Comparison of ENCODE assay signal across 24 cellular contexts in the genomic region with DNA sequence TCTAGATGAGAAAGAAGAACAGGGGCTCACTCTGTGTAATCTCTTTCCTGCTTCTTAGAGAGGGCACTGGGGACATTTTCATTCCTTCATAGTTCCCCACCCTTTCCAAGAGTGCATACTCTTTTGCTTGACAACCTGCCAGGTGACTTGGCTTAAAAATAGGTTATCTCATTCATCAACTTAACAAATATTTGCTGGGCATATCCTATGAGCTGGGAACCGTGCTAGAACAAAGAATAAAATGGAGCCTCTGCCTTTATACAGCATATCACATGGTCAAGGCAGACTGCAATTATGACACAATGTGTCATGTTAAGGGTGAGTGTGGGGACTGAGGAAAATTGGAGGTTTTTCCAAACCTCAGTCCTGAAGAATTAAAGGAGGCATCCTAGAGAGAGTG.
DNase-seq lines count a peak whose midpoint lies in the region; ATAC-seq, FAIRE-seq and TF ChIP-seq lines count a peak whose summit lies in the region.
"Had no signal": no experiment of that assay in that cellular context is flagged by ENCODE, and none has a peak within 500 bp of the region (broad histone marks: within the 10 kb centered on the region; RNA-seq: fewer than 3 reads in every experiment).

No MANE protein-coding gene starts in this region.

- H3K36me3 ChIP-seq in endothelial cell of umbilical vein (ENCODE audit: control insufficient read depth in 2 of 2, extremely low read depth in 1 of 2, insufficient read depth in 2 of 2, low read length in 2 of 2) (no peaks in the 10 kb centered on the region), smooth muscle cell (ENCODE audit: low read depth) (no peaks in the 10 kb centered on the region)
- H3K36me3 ChIP-seq: BE2C, colonic mucosa had no signal

- no peaks in the 10 kb centered on the region for H3K9me3 ChIP-seq in endothelial cell of umbilical vein (replicated peaks; ENCODE audit: control insufficient read depth, insufficient read depth, low read length)
- H3K9me3 ChIP-seq in smooth muscle cell (replicated peaks; ENCODE audit: low read depth): no peaks in the 10 kb centered on the region
- H3K9me3 ChIP-seq: BE2C, colonic mucosa, mucosa of descending colon had no signal

- H4K20me1 ChIP-seq in endothelial cell of umbilical vein (replicated peaks; ENCODE audit: control insufficient read depth, extremely low read depth, insufficient read depth, low read length) (no peaks in the 10 kb centered on the region), smooth muscle cell (ENCODE audit: low read depth) (no peaks in the 10 kb centered on the region)

- H3K27ac ChIP-seq in endothelial cell of umbilical vein (ENCODE audit: insufficient read depth, low read depth, low read length) (peak overlapping the region; percentile 100), smooth muscle cell (ENCODE audit: low read depth) (peak overlapping the region; percentile 6)
- H3K27ac ChIP-seq: colonic mucosa, HL-60 had no signal

- no TSS peak for BruUV-seq in endothelial cell of umbilical vein (replicated peaks; lab: Mats Ljungman, UMichigan)

- H3K27me3 ChIP-seq in endothelial cell of umbilical vein (ENCODE audit: control insufficient read depth in 2 of 2, insufficient read depth in 2 of 2, low read length in 2 of 2) (no peaks in the 10 kb centered on the region), smooth muscle cell (ENCODE audit: low read depth) (no peaks in the 10 kb centered on the region)
- H3K27me3 ChIP-seq: BE2C, colonic mucosa had no signal

- no peak for TF ChIP-seq POLR2A in endothelial cell of umbilical vein (IDR thresholded peaks at IDR 0.05; ENCODE audit: low read depth, low read length)

- H3K4me3 ChIP-seq in endothelial cell of umbilical vein (replicated peaks in 1 of 3; ENCODE audit: insufficient read depth in 1 of 3, low read depth in 1 of 3, low read length in 3 of 3) (no peak overlapping the region), smooth muscle cell (no peak overlapping the region)
- H3K4me3 ChIP-seq: colonic mucosa, mucosa of descending colon had no signal

- dilution Hi-C loops in endothelial cell of umbilical vein (cut with MboI; ENCODE audit: extremely low pct_ligation_motif_present, low sequenced_read_pairs): no loop called here

- H2AFZ ChIP-seq in endothelial cell of umbilical vein (ENCODE audit: low read depth, low read length) (no peak overlapping the region), smooth muscle cell (ENCODE audit: low read depth) (no peak overlapping the region)

- DNase-seq in NCI-H1417 (lab: John Stamatoyannopoulos, UW) (peak in 2 of 3 experiments; percentile 22 to 63), NCI-H1417 treated with DMSO at 0.1 percent for 48 hours (lab: John Stamatoyannopoulos, UW) (no peak), RCC 7860 (ENCODE audit: low spot score) (peak; percentile 33), endothelial cell of umbilical vein (ENCODE audit: low read depth, low spot score) (peak; percentile 40), smooth muscle cell (lab: John Stamatoyannopoulos, UW; ENCODE audit: unreplicated experiment) (no peak), posterior cingulate gyrus (no peak)
- DNase-seq: 8988T; activated CD4-positive, alpha-beta T cell treated with anti-CD3 and anti-CD28 coated beads for 4 hours; BE2C; colonic mucosa; COR-L47; EL; H7; left ventricle myocardium superior; MM.1S; mucosa of descending colon; NCI-H1694; RPMI8226; stimulated activated CD8-positive, alpha-beta memory T cell treated with anti-CD3 and anti-CD28 coated beads, Interleukin-4, amount 100 ng/mL, for 48 hours; T-cell had no signal

- no peak for FAIRE-seq in RCC 7860 (lab: Jason Lieb, UNC)
- no peak for FAIRE-seq in endothelial cell of umbilical vein (lab: Jason Lieb, UNC)
- FAIRE-seq: urothelium cell line had no signal

- POLR2A ChIA-PET in endothelial cell of umbilical vein (lab: Charles Lee): no interaction called here

- CTCF ChIA-PET in endothelial cell of umbilical vein (lab: Charles Lee): interaction anchor here (0.9 to 3.3 kb wide), 4 partner anchors 11 to 102 kb away, joined by 3 to 21 read pairs (median 4); no protein-coding TSS in a partner anchor

- no peak overlapping the region for H3K4me2 ChIP-seq in endothelial cell of umbilical vein (ENCODE audit: insufficient read depth, low read length)
- H3K4me2 ChIP-seq in smooth muscle cell: no peak overlapping the region

- H3K79me2 ChIP-seq in endothelial cell of umbilical vein (ENCODE audit: control insufficient read depth, insufficient read depth, low read length): no peaks in the 10 kb centered on the region
- H3K79me2 ChIP-seq in smooth muscle cell (ENCODE audit: low read depth): no peaks in the 10 kb centered on the region

- H3K9ac ChIP-seq in endothelial cell of umbilical vein (replicated peaks; ENCODE audit: extremely low read depth, insufficient read depth, low read length) (no peak overlapping the region), smooth muscle cell (ENCODE audit: low read depth) (peak overlapping the region; percentile 0)

- intact Hi-C loops in endothelial cell of umbilical vein (cut with micrococcal nuclease): loop anchor here (10.0 kb wide), 1 partner anchor 391 kb away; no protein-coding TSS in a partner anchor
- intact Hi-C loops in posterior cingulate gyrus (cut with DNase I): no loop called here

- 68% methylated on average over 1 of the region's 1 CpG for WGBS in smooth muscle cell (ENCODE audit: low lambda C conversion rate)

- ATAC-seq in HG02623 (IDR thresholded peaks at IDR 0.05; ENCODE audit: unreplicated experiment): no peak
- no peak for ATAC-seq in HG03139 (IDR thresholded peaks at IDR 0.05; ENCODE audit: unreplicated experiment)
- ATAC-seq: left ventricle myocardium superior, mucosa of descending colon, T-cell had no signal

- H3K9me1 ChIP-seq in endothelial cell of umbilical vein (replicated peaks; ENCODE audit: control insufficient read depth, extremely low read depth, insufficient read depth, low read length): no peaks in the 10 kb centered on the region

- peaks cover 43% of the 10 kb centered on the region for H3K4me1 ChIP-seq in endothelial cell of umbilical vein (ENCODE audit: control insufficient read depth, extremely low read depth, insufficient read depth, low read length)
- H3K4me1 ChIP-seq in smooth muscle cell (ENCODE audit: low read depth): peaks cover 14% of the 10 kb centered on the region
- H3K4me1 ChIP-seq: BE2C, colonic mucosa had no signal

- TF ChIP-seq CTCF in endothelial cell of umbilical vein (IDR thresholded peaks at IDR 0.05; ENCODE audit: extremely low read depth in 1 of 2, insufficient read depth in 1 of 2, low read depth in 1 of 2, low read length in 2 of 2) (no peak), smooth muscle cell (IDR thresholded peaks at IDR 0.05; ENCODE audit: borderline replicate concordance, insufficient read depth, poor library complexity, severe bottlenecking) (no peak)

- peaks cover 11% of the 10 kb centered on the region for H3F3A ChIP-seq in smooth muscle cell (ENCODE audit: low read depth)

TF ChIP-seq in endothelial cell of umbilical vein, 7 proteins besides CTCF, POLR2A, EP300 and RAD21:
- TF ChIP-seq, protein P1, sequence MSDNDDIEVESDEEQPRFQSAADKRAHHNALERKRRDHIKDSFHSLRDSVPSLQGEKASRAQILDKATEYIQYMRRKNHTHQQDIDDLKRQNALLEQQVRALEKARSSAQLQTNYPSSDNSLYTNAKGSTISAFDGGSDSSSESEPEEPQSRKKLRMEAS (IDR thresholded peaks at IDR 0.05; ENCODE audit: insufficient read depth, insufficient read length): no peak
- TF ChIP-seq EZH2 (IDR thresholded peaks at IDR 0.05; ENCODE audit: borderline replicate concordance, low read depth, low read length, severe bottlenecking) (no peak), FOS (IDR thresholded peaks at IDR 0.05; ENCODE audit: borderline replicate concordance, insufficient read depth, low read length) (no peak), MYC (IDR thresholded peaks at IDR 0.05; ENCODE audit: low read depth, low read length) (no peak), GATA2 (IDR thresholded peaks at IDR 0.05; ENCODE audit: insufficient read depth, insufficient read length, low read depth, low read length) (no peak), JUN (IDR thresholded peaks at IDR 0.05; ENCODE audit: borderline replicate concordance, insufficient read depth, insufficient read length, low read depth) (no peak), POLR2AphosphoS5 (IDR thresholded peaks at IDR 0.05; ENCODE audit: insufficient read depth, low read depth, low read length) (no peak)

Comparison
In these comparisons a context has a peak if more than half of its experiments do, and no peak if none do; other contexts are left out.
1. DNase-seq: peak in NCI-H1417 (2 of 3), RCC 7860 (single experiment) and endothelial cell of umbilical vein (single experiment); none in NCI-H1417 treated with DMSO at 0.1 percent for 48 hours (single experiment), smooth muscle cell (single experiment) and posterior cingulate gyrus (0 of 10).